ENCODE assay signal across 20 cellular contexts in the genomic region with DNA sequence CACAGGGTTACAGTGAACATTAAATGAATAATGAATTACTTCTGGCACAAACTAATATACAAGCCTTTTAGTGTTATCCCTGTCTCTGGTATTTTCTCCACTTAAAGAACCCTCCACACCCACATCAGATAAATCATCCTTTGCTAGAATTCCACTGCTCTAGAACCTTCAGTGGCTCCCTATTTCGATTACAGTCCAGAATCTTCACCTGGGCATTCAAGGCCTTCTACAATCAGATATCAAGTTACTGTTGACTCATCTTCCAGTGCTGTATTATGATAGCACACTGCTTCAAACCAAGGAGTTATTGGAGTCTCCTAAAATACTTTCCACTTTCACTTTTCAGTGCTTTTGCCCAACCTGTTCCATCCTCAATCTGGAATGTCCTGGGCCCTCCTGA. TPM values are rescaled to one million over a fixed set of nuclear protein-coding genes. Genes with fewer than 3 reads are reported as not detected.
A peak's percentile ranks its signal among the peaks of the same experiment; 100 is the strongest.
DNase-seq lines count a peak whose midpoint lies in the region; ATAC-seq, FAIRE-seq and TF ChIP-seq lines count a peak whose summit lies in the region.
"Had no signal": no experiment of that assay in that cellular context is flagged by ENCODE, and none has a peak within 500 bp of the region (broad histone marks: within the 10 kb centered on the region; RNA-seq: fewer than 3 reads in every experiment).

No MANE protein-coding gene starts in this region.

- 0 out of 3 replicates have a peak, but pooled peaks cover 4% of the 10 kb centered on the region for H3K4me1 ChIP-seq in A549

- H3K4me2 ChIP-seq in A549: no peak overlapping the region

- ATAC-seq in A549: no peak
- ATAC-seq: GM12878 had no signal

- no peak for TF ChIP-seq RAD21 in A549 (conservative IDR thresholded peaks at IDR 0.05 in 1 of 2, IDR thresholded peaks at IDR 0.05 in 1 of 2)

- H3K27me3 ChIP-seq in bronchial epithelial cell (ENCODE audit: control insufficient read depth, insufficient read depth, low read length): peaks cover 15% of the 10 kb centered on the region

- TF ChIP-seq EP300 in A549 (IDR thresholded peaks at IDR 0.05): no peak

- CTCF ChIA-PET in A549 (lab: Yijun Ruan, JAX): interaction anchor here (0.6 to 4.2 kb wide), 7 partner anchors 9 to 353 kb away, joined by 3 to 28 read pairs (median 6); a partner anchor contains a TSS

- no peak overlapping the region for H3K4me3 ChIP-seq in A549
- no peak overlapping the region for H3K4me3 ChIP-seq in bronchial epithelial cell (ENCODE audit: low read depth, low read length)
- H3K4me3 ChIP-seq: GM12878, GM23248 had no signal

- no peak for DNase-seq in A549 (ENCODE audit: low read depth in 1 of 2, low spot score in 1 of 2)
- peak; percentile 22 for DNase-seq in ELR (ENCODE audit: low read depth)
- DNase-seq in NCI-H226: peak; percentile 6
- DNase-seq in bronchial epithelial cell (ENCODE audit: low read depth): peak; percentile 21
- no peak for DNase-seq in HUDEP-2 (lab: John Stamatoyannopoulos, UW; ENCODE audit: unreplicated experiment in 76 of 76)
- DNase-seq in NCI-H1436 (lab: John Stamatoyannopoulos, UW): no peak
- DNase-seq in activated CD4-positive, alpha-beta T cell treated with anti-CD3 and anti-CD28 coated beads for 1 hour: no peak
- DNase-seq in NCI-H187 treated with DMSO at 0.1 percent for 48 hours (lab: John Stamatoyannopoulos, UW): no peak
- DNase-seq: Caco-2; CD8-positive, alpha-beta memory T cell; GM23248 had no signal

- no peak for TF ChIP-seq POLR2A in A549 (IDR thresholded peaks at IDR 0.05; ENCODE audit: low read length)

- 3% methylated on average over 1 of the region's 1 CpG for WGBS in A549 (ENCODE audit: missing lambda C conversion rate)

- no peaks in the 10 kb centered on the region for H3K9me3 ChIP-seq in A549
- H3K9me3 ChIP-seq: Caco-2 had no signal

- POLR2A ChIA-PET in A549 (lab: Yijun Ruan, JAX): no interaction called here

- FAIRE-seq in A549 (lab: Jason Lieb, UNC): no peak
- FAIRE-seq in bronchial epithelial cell (lab: Jason Lieb, UNC): no peak
- FAIRE-seq: GM12878, GM18507, GM19239, H54 had no signal

- TF ChIP-seq CTCF in A549 (IDR thresholded peaks at IDR 0.05): no peak
- TF ChIP-seq CTCF in bronchial epithelial cell (IDR thresholded peaks at IDR 0.05; ENCODE audit: insufficient read depth, low read length, severe bottlenecking): no peak

- no peak overlapping the region for H3K27ac ChIP-seq in A549
- H3K27ac ChIP-seq: GM23248 had no signal

- no peaks in the 10 kb centered on the region for H3K36me3 ChIP-seq in bronchial epithelial cell (ENCODE audit: control insufficient read depth, insufficient read depth, low read length)

TF ChIP-seq in A549, 52 proteins besides CTCF, POLR2A, EP300 and RAD21:
- TF ChIP-seq KDM1A (IDR thresholded peaks at IDR 0.05; ENCODE audit: low read depth): 0 out of 2 replicates have a peak, but pooled peaks have one; percentile 16
- no peak for TF ChIP-seq NR3C1 (IDR thresholded peaks at IDR 0.05)
- TF ChIP-seq ZFP36 (IDR thresholded peaks at IDR 0.05; ENCODE audit: borderline replicate concordance, partially characterized antibody): peak; percentile 71
- TF ChIP-seq ZC3H11A (IDR thresholded peaks at IDR 0.05): no peak
- no peak for TF ChIP-seq EHMT2 (IDR thresholded peaks at IDR 0.05; ENCODE audit: low read depth)
- TF ChIP-seq TFCP2L1 (CRISPR knock-in tag; IDR thresholded peaks at IDR 0.05): no peak
- no peak for TF ChIP-seq MYC (IDR thresholded peaks at IDR 0.05; ENCODE audit: borderline replicate concordance, low read length)
- no peak for TF ChIP-seq PHF8 (IDR thresholded peaks at IDR 0.05; ENCODE audit: borderline replicate concordance, low read depth)
TF ChIP-seq in A549: peak in this region for 2.

RNA-seq across cellular contexts. Expression of a gene that starts 3.4 kb away (rescaled TPM):
- polyA plus RNA-seq in A549 (2011; rRNA removed) (5.8 and 6.6 TPM in 2 replicates), A549 (2017; fragmentation: RNase III; extraction: RNeasy Plus Mini Kit Qiagen cat#74134 plus additional on column Dnase treatment) (4.5 to 5.4 TPM (median 5.1 TPM) in 3 replicates)
- polyA plus RNA-seq in A549 (2012; cell fraction: cytosol; rRNA removed): 8.1 and 8.2 TPM in 2 replicates
- polyA plus RNA-seq in A549 (2012; cell fraction: nucleus; rRNA removed): 6.9 and 8.1 TPM in 2 replicates
- polyA minus RNA-seq in A549 (2011; rRNA and poly(A)+ RNA removed): 4.7 and 5.3 TPM in 2 replicates
- 0.26 and 0.53 TPM in 2 replicates for total RNA-seq in bronchial epithelial cell
- total RNA-seq: GM12878 had no signal
- polyA plus RNA-seq: CD14-positive monocyte had no signal

RNA-seq across cellular contexts. Expression of a gene that starts 8.1 kb away (rescaled TPM):
- polyA plus RNA-seq in A549 (2011; rRNA removed) (1.9 and 2.4 TPM in 2 replicates), A549 (2017; fragmentation: RNase III; extraction: RNeasy Plus Mini Kit Qiagen cat#74134 plus additional on column Dnase treatment) (0.96 to 1.0 TPM (median 1.0 TPM) in 3 replicates)
- 1.6 and 1.8 TPM in 2 replicates for polyA plus RNA-seq in A549 (2012; cell fraction: cytosol; rRNA removed)
- polyA plus RNA-seq in A549 (2012; cell fraction: nucleus; rRNA removed): 2.4 and 2.9 TPM in 2 replicates
- polyA minus RNA-seq in A549 (2011; rRNA and poly(A)+ RNA removed): 1.9 and 2.3 TPM in 2 replicates
- not detected in 2 replicates for total RNA-seq in bronchial epithelial cell
- total RNA-seq: A673, G401, GM23248 had no signal
- polyA plus RNA-seq: BJ, GM23248 had no signal

RNA-seq across cellular contexts. Expression of a gene that starts 19.0 kb away (rescaled TPM):
- 79.9 and 139 TPM in 2 replicates for polyA plus RNA-seq in A549 (2011; rRNA removed)
- polyA plus RNA-seq in A549 (2012; cell fraction: cytosol; rRNA removed): 75.3 and 92.1 TPM in 2 replicates
- polyA plus RNA-seq in A549 (2012; cell fraction: nucleus; rRNA removed): 77.9 and 95.0 TPM in 2 replicates
- 52.3 to 58.2 TPM (median 54.6 TPM) in 3 replicates for polyA plus RNA-seq in A549 (2017; fragmentation: RNase III; extraction: RNeasy Plus Mini Kit Qiagen cat#74134 plus additional on column Dnase treatment)
- polyA minus RNA-seq in A549 (2011; rRNA and poly(A)+ RNA removed): 86.2 and 131 TPM in 2 replicates
- 46.1 and 69.3 TPM in 2 replicates for total RNA-seq in bronchial epithelial cell

RNA-seq across cellular contexts. Expression of a gene that starts 23.7 kb away (rescaled TPM):
- polyA plus RNA-seq in A549 (2011; rRNA removed) (not detected in 2 replicates), A549 (2017; fragmentation: RNase III; extraction: RNeasy Plus Mini Kit Qiagen cat#74134 plus additional on column Dnase treatment) (not detected in 3 replicates)
- not detected in 2 replicates for polyA plus RNA-seq in A549 (2012; cell fraction: cytosol; rRNA removed)
- not detected in 2 replicates for polyA plus RNA-seq in A549 (2012; cell fraction: nucleus; rRNA removed)
- polyA minus RNA-seq in A549 (2011; rRNA and poly(A)+ RNA removed): not detected in 2 replicates
- total RNA-seq in bronchial epithelial cell: not detected in 2 replicates
- total RNA-seq: A673; Caco-2; CD8-positive, alpha-beta memory T cell; Daoy; G401; GM12878; GM23248 had no signal
- polyA plus RNA-seq: BJ; CD14-positive monocyte; CD8-positive, alpha-beta memory T cell; GM12878; GM23248 had no signal

RNA-seq across cellular contexts. Expression of a gene that starts 28.9 kb away (rescaled TPM):
- polyA plus RNA-seq in A549 (2011; rRNA removed) (4.2 and 4.4 TPM in 2 replicates), A549 (2017; fragmentation: RNase III; extraction: RNeasy Plus Mini Kit Qiagen cat#74134 plus additional on column Dnase treatment) (7.6 to 8.5 TPM (median 8.3 TPM) in 3 replicates)
- polyA plus RNA-seq in A549 (2012; cell fraction: cytosol; rRNA removed): 12.4 and 13.0 TPM in 2 replicates
- 22.5 and 25.5 TPM in 2 replicates for polyA plus RNA-seq in A549 (2012; cell fraction: nucleus; rRNA removed)
- polyA minus RNA-seq in A549 (2011; rRNA and poly(A)+ RNA removed): 6.7 and 9.0 TPM in 2 replicates
- 0.53 and 0.77 TPM in 2 replicates for total RNA-seq in bronchial epithelial cell
- total RNA-seq: GM23248 had no signal

Comparison
In these comparisons a context has a peak if more than half of its experiments do, and no peak if none do; other contexts are left out.
1. DNase-seq: peak in ELR (single experiment), NCI-H226 (single experiment) and bronchial epithelial cell (single experiment); none in A549 (0 of 2), HUDEP-2 (0 of 76), NCI-H1436 (single experiment), activated CD4-positive, alpha-beta T cell treated with anti-CD3 and anti-CD28 coated beads for 1 hour (single experiment) and NCI-H187 treated with DMSO at 0.1 percent for 48 hours (single experiment).